In genomic region chr1:113103977-113104376, GRCh38 we compare ENCODE assay signal across 31 cellular contexts.
"Had no signal": no experiment of that assay in that cellular context is flagged by ENCODE, and none has a peak within 500 bp of the region (broad histone marks: within the 10 kb centered on the region; RNA-seq: fewer than 3 reads in every experiment).

No MANE protein-coding gene starts in this region.

- H3K4me1 Mint-ChIP-seq: activated naive CD4-positive, alpha-beta T cell treated with anti-CD3 and anti-CD28 coated beads, Interleukin-2, amount 10 ng/mL, durations not matched to agents 7 days and 5 days; mesothelial cell of epicardium; naive thymus-derived CD4-positive, alpha-beta T cell; neural crest cell had no signal

- H3K27ac Mint-ChIP-seq: activated naive CD4-positive, alpha-beta T cell treated with anti-CD3 and anti-CD28 coated beads, Interleukin-2, amount 10 ng/mL, durations not matched to agents 7 days and 5 days; mesothelial cell of epicardium had no signal

- H3K9me3 Mint-ChIP-seq: activated naive CD4-positive, alpha-beta T cell treated with anti-CD3 and anti-CD28 coated beads, Interleukin-2, amount 10 ng/mL, durations not matched to agents 7 days and 5 days; mesothelial cell of epicardium; naive thymus-derived CD4-positive, alpha-beta T cell; neural crest cell had no signal

- H3K9me3 ChIP-seq: adrenal gland, body of pancreas, colonic mucosa, gastroesophageal sphincter, pancreas, psoas muscle, tibial nerve had no signal

- ATAC-seq: activated CD4-positive, CD25-positive, alpha-beta regulatory T cell treated with anti-CD3 and anti-CD28 coated beads, Interleukin-2, amount 50 U/mL, for 24 hours; body of pancreas; gastroesophageal sphincter; left cardiac atrium; left ventricle myocardium superior; naive thymus-derived CD4-positive, alpha-beta T cell; pancreas; psoas muscle had no signal

- H3K27me3 Mint-ChIP-seq: activated naive CD4-positive, alpha-beta T cell treated with anti-CD3 and anti-CD28 coated beads, Interleukin-2, amount 10 ng/mL, durations not matched to agents 7 days and 5 days; naive thymus-derived CD4-positive, alpha-beta T cell had no signal

- H3K4me3 ChIP-seq: adrenal gland, body of pancreas, colonic mucosa, dorsolateral prefrontal cortex, gastroesophageal sphincter, hepatocyte, pancreas, psoas muscle, smooth muscle cell, tibial nerve had no signal

- DNase-seq: activated CD4-positive, alpha-beta T cell treated with anti-CD3 and anti-CD28 coated beads for 48 hours; activated CD4-positive, alpha-beta T cell treated with anti-CD3 and anti-CD28 coated beads, Interleukin-2, amount 50 U/mL, for 48 hours; activated CD8-positive, alpha-beta memory T cell treated with anti-CD3 and anti-CD28 coated beads, Interleukin-2, amount 50 U/mL, for 48 hours; activated effector memory CD4-positive, alpha-beta T cell treated with anti-CD3 and anti-CD28 coated beads, Interleukin-2, amount 50 U/mL, for 16 hours; activated naive CD4-positive, alpha-beta T cell treated with anti-CD3 and anti-CD28 coated beads, Interleukin-2, amount 10 ng/mL, durations not matched to agents 7 days and 5 days; adrenal gland; aorta; body of pancreas; colonic mucosa; dorsolateral prefrontal cortex; effector memory CD4-positive, alpha-beta T cell; erythroblast; islet precursor cell; left cardiac atrium; left ventricle myocardium superior; naive thymus-derived CD4-positive, alpha-beta T cell; nucleus accumbens; pancreas; psoas muscle; stimulated activated CD4-positive, alpha-beta T cell treated with anti-CD3 and anti-CD28 coated beads, Interleukin-1b, Interleukin-23, amount 100 ng/mL, for 48 hours; stimulated activated naive CD4-positive, alpha-beta T cell treated with Interleukin-2 at 50 U/mL for 16 hours; T-helper 1 cell; T1000; WERI-Rb-1 had no signal

- H3K4me3 Mint-ChIP-seq: activated naive CD4-positive, alpha-beta T cell treated with anti-CD3 and anti-CD28 coated beads, Interleukin-2, amount 10 ng/mL, durations not matched to agents 7 days and 5 days; mesothelial cell of epicardium; naive thymus-derived CD4-positive, alpha-beta T cell; neural crest cell had no signal

- H3K27ac ChIP-seq: adrenal gland, body of pancreas, colonic mucosa, dorsolateral prefrontal cortex, gastroesophageal sphincter, hepatocyte, pancreas, psoas muscle, tibial nerve, WERI-Rb-1 had no signal

- H3K4me1 ChIP-seq: adrenal gland, body of pancreas, colonic mucosa, gastroesophageal sphincter, pancreas, psoas muscle, tibial nerve had no signal

- H3K27me3 ChIP-seq: adrenal gland, body of pancreas, colonic mucosa, dorsolateral prefrontal cortex, gastroesophageal sphincter, hepatocyte, pancreas, tibial nerve had no signal
